16 cellular contexts compared by ENCODE assay signal in the genomic region with DNA sequence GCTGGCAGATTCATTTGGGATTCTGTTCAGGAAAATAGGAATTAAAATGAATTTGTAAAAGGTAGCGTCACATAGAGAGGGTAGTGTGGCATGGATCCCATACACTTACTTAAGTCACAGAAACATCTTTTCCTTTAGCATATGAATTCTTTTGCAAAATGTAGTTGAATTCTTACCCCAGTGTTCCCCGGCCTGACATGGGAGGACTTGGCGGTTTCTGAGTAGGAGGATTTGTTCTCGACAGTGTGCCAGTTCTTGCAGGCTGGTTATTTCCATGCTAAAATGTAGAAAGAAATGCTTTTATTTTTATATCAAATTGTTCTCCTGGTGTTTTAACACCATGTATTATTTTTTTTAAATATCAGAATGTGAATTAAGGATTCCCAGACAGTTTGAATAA.
DNase-seq lines count a peak whose midpoint lies in the region; ATAC-seq and TF ChIP-seq lines count a peak whose summit lies in the region.
"Had no signal": no experiment of that assay in that cellular context is flagged by ENCODE, and none has a peak within 500 bp of the region (broad histone marks: within the 10 kb centered on the region; RNA-seq: fewer than 3 reads in every experiment).

No MANE protein-coding gene starts in this region.

- no peak for ATAC-seq in natural killer cell
- ATAC-seq in natural killer cell treated with Interleukin-12 subunit alpha and Interleukin-12 subunit beta and Interleukin-15 and Interleukin-18, amount 100 ng/mL, for 72 hours: no peak
- ATAC-seq in central memory CD8-positive, alpha-beta T cell (replicated peaks; ENCODE audit: extremely low read depth, poor library complexity, severe bottlenecking): no peak

- no peak overlapping the region for H3K4me3 Mint-ChIP-seq in natural killer cell
- no peak overlapping the region for H3K4me3 Mint-ChIP-seq in natural killer cell treated with Interleukin-12 subunit alpha and Interleukin-12 subunit beta and Interleukin-15 and Interleukin-18, amount 100 ng/mL, for 72 hours
- no peak overlapping the region for H3K4me3 Mint-ChIP-seq in central memory CD8-positive, alpha-beta T cell
- H3K4me3 Mint-ChIP-seq in activated T-helper 1 cell treated with anti-CD3 and anti-CD28 coated beads, Interleukin-12 subunit alpha, Interleukin-12 subunit beta, Interleukin-2, Interleukin-4 antibody, amounts not matched to agents 30 ng/mL and 10 ng/mL and 1 ng/mL, durations not matched to agents 14 hours and 24 hours and 36 hours: no peak overlapping the region
- H3K4me3 Mint-ChIP-seq: B cell; CD4-positive, CD25-positive, alpha-beta regulatory T cell; CD8-positive, alpha-beta memory T cell had no signal

- no peaks in the 10 kb centered on the region for H3K27me3 ChIP-seq in brain microvascular endothelial cell (replicated peaks)

- H3K27ac Mint-ChIP-seq in natural killer cell: peak overlapping the region; percentile 26 to 63
- H3K27ac Mint-ChIP-seq in natural killer cell treated with Interleukin-12 subunit alpha and Interleukin-12 subunit beta and Interleukin-15 and Interleukin-18, amount 100 ng/mL, for 72 hours: no peak overlapping the region
- H3K27ac Mint-ChIP-seq in central memory CD8-positive, alpha-beta T cell (ENCODE audit: low read depth): peak overlapping the region; percentile 13
- H3K27ac Mint-ChIP-seq in activated T-helper 1 cell treated with anti-CD3 and anti-CD28 coated beads, Interleukin-12 subunit alpha, Interleukin-12 subunit beta, Interleukin-2, Interleukin-4 antibody, amounts not matched to agents 30 ng/mL and 10 ng/mL and 1 ng/mL, durations not matched to agents 14 hours and 24 hours and 36 hours: no peak overlapping the region

- peaks cover 55 to 57% of the 10 kb centered on the region in 2 donors for H3K4me1 Mint-ChIP-seq in natural killer cell
- peaks cover 18 to 26% of the 10 kb centered on the region in 2 donors for H3K4me1 Mint-ChIP-seq in natural killer cell treated with Interleukin-12 subunit alpha and Interleukin-12 subunit beta and Interleukin-15 and Interleukin-18, amount 100 ng/mL, for 72 hours (ENCODE audit: low read depth in 2 of 2)
- H3K4me1 Mint-ChIP-seq in central memory CD8-positive, alpha-beta T cell: peaks cover 36% of the 10 kb centered on the region
- H3K4me1 Mint-ChIP-seq in activated T-helper 1 cell treated with anti-CD3 and anti-CD28 coated beads, Interleukin-12 subunit alpha, Interleukin-12 subunit beta, Interleukin-2, Interleukin-4 antibody, amounts not matched to agents 30 ng/mL and 10 ng/mL and 1 ng/mL, durations not matched to agents 14 hours and 24 hours and 36 hours (ENCODE audit: low read depth): peaks cover 14% of the 10 kb centered on the region

- DNase-seq in natural killer cell: no peak
- no peak for DNase-seq in natural killer cell treated with Interleukin-12 subunit alpha and Interleukin-12 subunit beta and Interleukin-15 and Interleukin-18, amount 100 ng/mL, for 72 hours (ENCODE audit: low spot score)
- no peak for DNase-seq in central memory CD8-positive, alpha-beta T cell (ENCODE audit: low spot score in 2 of 2)
- peak; percentile 53 for DNase-seq in inferior parietal cortex (ENCODE audit: extremely low spot score)
- DNase-seq in superior temporal gyrus (ENCODE audit: extremely low spot score): peak; percentile 66
- no peak for DNase-seq in brain microvascular endothelial cell
- DNase-seq in activated T-helper 1 cell treated with anti-CD3 and anti-CD28 coated beads, Interleukin-12 subunit alpha, Interleukin-12 subunit beta, Interleukin-2, Interleukin-4 antibody, amounts not matched to agents 30 ng/mL and 10 ng/mL and 1 ng/mL, durations not matched to agents 14 hours and 24 hours and 36 hours (ENCODE audit: low spot score): no peak
- no peak for DNase-seq in lower leg skin (ENCODE audit: low spot score in 2 of 2)
- DNase-seq: 8988T; C1 segment of cervical spinal cord; CD4-positive, CD25-positive, alpha-beta regulatory T cell; CD8-positive, alpha-beta memory T cell; COR-L47 had no signal

- H3K27ac ChIP-seq in brain microvascular endothelial cell: no peak overlapping the region
- H3K27ac ChIP-seq: HL-60 had no signal

- 96 to 97% methylated on average over 4 of the region's 4 CpGs for WGBS in lower leg skin, 2 donors

- no peaks in the 10 kb centered on the region for H3K36me3 Mint-ChIP-seq in natural killer cell
- H3K36me3 Mint-ChIP-seq in natural killer cell treated with Interleukin-12 subunit alpha and Interleukin-12 subunit beta and Interleukin-15 and Interleukin-18, amount 100 ng/mL, for 72 hours: no peaks in the 10 kb centered on the region
- peaks cover 36% of the 10 kb centered on the region for H3K36me3 Mint-ChIP-seq in central memory CD8-positive, alpha-beta T cell (ENCODE audit: insufficient read depth)
- H3K36me3 Mint-ChIP-seq in activated T-helper 1 cell treated with anti-CD3 and anti-CD28 coated beads, Interleukin-12 subunit alpha, Interleukin-12 subunit beta, Interleukin-2, Interleukin-4 antibody, amounts not matched to agents 30 ng/mL and 10 ng/mL and 1 ng/mL, durations not matched to agents 14 hours and 24 hours and 36 hours (ENCODE audit: low read depth): peaks cover 24% of the 10 kb centered on the region

- no peak for TF ChIP-seq CTCF in natural killer cell (IDR thresholded peaks at IDR 0.05)
- TF ChIP-seq CTCF in brain microvascular endothelial cell (IDR thresholded peaks at IDR 0.05; ENCODE audit: low read depth, low read length, missing control alignments): no peak
- TF ChIP-seq CTCF in lower leg skin (IDR thresholded peaks at IDR 0.05): no peak

- H3K27me3 Mint-ChIP-seq in natural killer cell (ENCODE audit: low read depth in 2 of 2): no peaks in the 10 kb centered on the region
- H3K27me3 Mint-ChIP-seq in natural killer cell treated with Interleukin-12 subunit alpha and Interleukin-12 subunit beta and Interleukin-15 and Interleukin-18, amount 100 ng/mL, for 72 hours: no peaks in the 10 kb centered on the region
- no peaks in the 10 kb centered on the region for H3K27me3 Mint-ChIP-seq in central memory CD8-positive, alpha-beta T cell
- H3K27me3 Mint-ChIP-seq in activated T-helper 1 cell treated with anti-CD3 and anti-CD28 coated beads, Interleukin-12 subunit alpha, Interleukin-12 subunit beta, Interleukin-2, Interleukin-4 antibody, amounts not matched to agents 30 ng/mL and 10 ng/mL and 1 ng/mL, durations not matched to agents 14 hours and 24 hours and 36 hours (ENCODE audit: insufficient read depth): no peaks in the 10 kb centered on the region
- H3K27me3 Mint-ChIP-seq: B cell; CD4-positive, CD25-positive, alpha-beta regulatory T cell; CD8-positive, alpha-beta memory T cell had no signal

- H3K4me3 ChIP-seq in brain microvascular endothelial cell (ENCODE audit: low read depth, low read length): no peak overlapping the region
- no peak overlapping the region for H3K4me3 ChIP-seq in lower leg skin (ENCODE audit: low read depth, poor library complexity, severe bottlenecking)
- H3K4me3 ChIP-seq: HAP-1 had no signal

- no peaks in the 10 kb centered on the region for H3K36me3 ChIP-seq in brain microvascular endothelial cell (replicated peaks)
- H3K36me3 ChIP-seq: HAP-1 had no signal

- no peaks in the 10 kb centered on the region for H3K9me3 Mint-ChIP-seq in natural killer cell
- H3K9me3 Mint-ChIP-seq in natural killer cell treated with Interleukin-12 subunit alpha and Interleukin-12 subunit beta and Interleukin-15 and Interleukin-18, amount 100 ng/mL, for 72 hours: no peaks in the 10 kb centered on the region
- H3K9me3 Mint-ChIP-seq in central memory CD8-positive, alpha-beta T cell: no peaks in the 10 kb centered on the region
- no peaks in the 10 kb centered on the region for H3K9me3 Mint-ChIP-seq in activated T-helper 1 cell treated with anti-CD3 and anti-CD28 coated beads, Interleukin-12 subunit alpha, Interleukin-12 subunit beta, Interleukin-2, Interleukin-4 antibody, amounts not matched to agents 30 ng/mL and 10 ng/mL and 1 ng/mL, durations not matched to agents 14 hours and 24 hours and 36 hours
- H3K9me3 Mint-ChIP-seq: CD4-positive, CD25-positive, alpha-beta regulatory T cell; CD8-positive, alpha-beta memory T cell had no signal

- in situ Hi-C loops in brain microvascular endothelial cell (cut with HindIII; ENCODE audit: low pct_ligation_motif_present, low sequenced_read_pairs): no loop called here

- intact Hi-C loops in natural killer cell (cut with micrococcal nuclease) (no loop called here), lower leg skin (cut with DNase I; ENCODE audit: low total_unique reads) (no loop called here)
- intact Hi-C loops in activated T-helper 1 cell treated with anti-CD3 and anti-CD28 coated beads, Interleukin-12 subunit alpha, Interleukin-12 subunit beta, Interleukin-2, Interleukin-4 antibody, amounts not matched to agents 30 ng/mL and 10 ng/mL and 1 ng/mL, durations not matched to agents 14 hours and 24 hours and 36 hours (cut with micrococcal nuclease): no loop called here

- TF ChIP-seq POLR2A in lower leg skin (IDR thresholded peaks at IDR 0.05): no peak

Comparison
In these comparisons a context has a peak if more than half of its experiments do, and no peak if none do; other contexts are left out.
1. H3K27ac Mint-ChIP-seq: peak in natural killer cell (2 of 2) and central memory CD8-positive, alpha-beta T cell (single experiment); none in natural killer cell treated with Interleukin-12 subunit alpha and Interleukin-12 subunit beta and Interleukin-15 and Interleukin-18, amount 100 ng/mL, for 72 hours (0 of 2) and activated T-helper 1 cell treated with anti-CD3 and anti-CD28 coated beads, Interleukin-12 subunit alpha, Interleukin-12 subunit beta, Interleukin-2, Interleukin-4 antibody, amounts not matched to agents 30 ng/mL and 10 ng/mL and 1 ng/mL, durations not matched to agents 14 hours and 24 hours and 36 hours (single experiment).
2. DNase-seq: peak in inferior parietal cortex (single experiment) and superior temporal gyrus (single experiment); none in natural killer cell (single experiment), natural killer cell treated with Interleukin-12 subunit alpha and Interleukin-12 subunit beta and Interleukin-15 and Interleukin-18, amount 100 ng/mL, for 72 hours (single experiment), central memory CD8-positive, alpha-beta T cell (0 of 2), brain microvascular endothelial cell (single experiment), activated T-helper 1 cell treated with anti-CD3 and anti-CD28 coated beads, Interleukin-12 subunit alpha, Interleukin-12 subunit beta, Interleukin-2, Interleukin-4 antibody, amounts not matched to agents 30 ng/mL and 10 ng/mL and 1 ng/mL, durations not matched to agents 14 hours and 24 hours and 36 hours (single experiment) and lower leg skin (0 of 2).